Comparison of ENCODE assay signal across 10 cellular contexts in genomic region chr20:24835195-24835594, GRCh38.
"Had no signal": no experiment of that assay in that cellular context is flagged by ENCODE, and none has a peak within 500 bp of the region (broad histone marks: within the 10 kb centered on the region; RNA-seq: fewer than 3 reads in every experiment).

No MANE protein-coding gene starts in this region.

- H3K9me3 Mint-ChIP-seq: HFFc6 had no signal

- H3K27ac Mint-ChIP-seq: GM23338, HFFc6 had no signal

- H2AFZ ChIP-seq: GM23338 had no signal

- FAIRE-seq: H1, H54, HTR-8/SVneo, K562 had no signal

- H3K9me3 ChIP-seq: HAP-1 had no signal

- H3K4me3 Mint-ChIP-seq: GM23338, HFFc6 had no signal

- DNase-seq: HFFc6, IMR-90, KG1 had no signal

- H3K4me1 ChIP-seq: HAP-1 had no signal

- H3K4me2 ChIP-seq: GM23338 had no signal

- ATAC-seq: GM23338, HCT116, K562 had no signal
